In genomic region chr1:167424038-167424619, GRCh38 we compare ENCODE assay signal across 1 cellular context.
TF ChIP-seq lines count a peak whose summit lies in the region.

No MANE protein-coding gene starts in this region.

TF ChIP-seq in GM23338, 12 proteins besides CTCF, POLR2A, EP300 and RAD21 (continued from another document):
- TF ChIP-seq, protein P1, sequence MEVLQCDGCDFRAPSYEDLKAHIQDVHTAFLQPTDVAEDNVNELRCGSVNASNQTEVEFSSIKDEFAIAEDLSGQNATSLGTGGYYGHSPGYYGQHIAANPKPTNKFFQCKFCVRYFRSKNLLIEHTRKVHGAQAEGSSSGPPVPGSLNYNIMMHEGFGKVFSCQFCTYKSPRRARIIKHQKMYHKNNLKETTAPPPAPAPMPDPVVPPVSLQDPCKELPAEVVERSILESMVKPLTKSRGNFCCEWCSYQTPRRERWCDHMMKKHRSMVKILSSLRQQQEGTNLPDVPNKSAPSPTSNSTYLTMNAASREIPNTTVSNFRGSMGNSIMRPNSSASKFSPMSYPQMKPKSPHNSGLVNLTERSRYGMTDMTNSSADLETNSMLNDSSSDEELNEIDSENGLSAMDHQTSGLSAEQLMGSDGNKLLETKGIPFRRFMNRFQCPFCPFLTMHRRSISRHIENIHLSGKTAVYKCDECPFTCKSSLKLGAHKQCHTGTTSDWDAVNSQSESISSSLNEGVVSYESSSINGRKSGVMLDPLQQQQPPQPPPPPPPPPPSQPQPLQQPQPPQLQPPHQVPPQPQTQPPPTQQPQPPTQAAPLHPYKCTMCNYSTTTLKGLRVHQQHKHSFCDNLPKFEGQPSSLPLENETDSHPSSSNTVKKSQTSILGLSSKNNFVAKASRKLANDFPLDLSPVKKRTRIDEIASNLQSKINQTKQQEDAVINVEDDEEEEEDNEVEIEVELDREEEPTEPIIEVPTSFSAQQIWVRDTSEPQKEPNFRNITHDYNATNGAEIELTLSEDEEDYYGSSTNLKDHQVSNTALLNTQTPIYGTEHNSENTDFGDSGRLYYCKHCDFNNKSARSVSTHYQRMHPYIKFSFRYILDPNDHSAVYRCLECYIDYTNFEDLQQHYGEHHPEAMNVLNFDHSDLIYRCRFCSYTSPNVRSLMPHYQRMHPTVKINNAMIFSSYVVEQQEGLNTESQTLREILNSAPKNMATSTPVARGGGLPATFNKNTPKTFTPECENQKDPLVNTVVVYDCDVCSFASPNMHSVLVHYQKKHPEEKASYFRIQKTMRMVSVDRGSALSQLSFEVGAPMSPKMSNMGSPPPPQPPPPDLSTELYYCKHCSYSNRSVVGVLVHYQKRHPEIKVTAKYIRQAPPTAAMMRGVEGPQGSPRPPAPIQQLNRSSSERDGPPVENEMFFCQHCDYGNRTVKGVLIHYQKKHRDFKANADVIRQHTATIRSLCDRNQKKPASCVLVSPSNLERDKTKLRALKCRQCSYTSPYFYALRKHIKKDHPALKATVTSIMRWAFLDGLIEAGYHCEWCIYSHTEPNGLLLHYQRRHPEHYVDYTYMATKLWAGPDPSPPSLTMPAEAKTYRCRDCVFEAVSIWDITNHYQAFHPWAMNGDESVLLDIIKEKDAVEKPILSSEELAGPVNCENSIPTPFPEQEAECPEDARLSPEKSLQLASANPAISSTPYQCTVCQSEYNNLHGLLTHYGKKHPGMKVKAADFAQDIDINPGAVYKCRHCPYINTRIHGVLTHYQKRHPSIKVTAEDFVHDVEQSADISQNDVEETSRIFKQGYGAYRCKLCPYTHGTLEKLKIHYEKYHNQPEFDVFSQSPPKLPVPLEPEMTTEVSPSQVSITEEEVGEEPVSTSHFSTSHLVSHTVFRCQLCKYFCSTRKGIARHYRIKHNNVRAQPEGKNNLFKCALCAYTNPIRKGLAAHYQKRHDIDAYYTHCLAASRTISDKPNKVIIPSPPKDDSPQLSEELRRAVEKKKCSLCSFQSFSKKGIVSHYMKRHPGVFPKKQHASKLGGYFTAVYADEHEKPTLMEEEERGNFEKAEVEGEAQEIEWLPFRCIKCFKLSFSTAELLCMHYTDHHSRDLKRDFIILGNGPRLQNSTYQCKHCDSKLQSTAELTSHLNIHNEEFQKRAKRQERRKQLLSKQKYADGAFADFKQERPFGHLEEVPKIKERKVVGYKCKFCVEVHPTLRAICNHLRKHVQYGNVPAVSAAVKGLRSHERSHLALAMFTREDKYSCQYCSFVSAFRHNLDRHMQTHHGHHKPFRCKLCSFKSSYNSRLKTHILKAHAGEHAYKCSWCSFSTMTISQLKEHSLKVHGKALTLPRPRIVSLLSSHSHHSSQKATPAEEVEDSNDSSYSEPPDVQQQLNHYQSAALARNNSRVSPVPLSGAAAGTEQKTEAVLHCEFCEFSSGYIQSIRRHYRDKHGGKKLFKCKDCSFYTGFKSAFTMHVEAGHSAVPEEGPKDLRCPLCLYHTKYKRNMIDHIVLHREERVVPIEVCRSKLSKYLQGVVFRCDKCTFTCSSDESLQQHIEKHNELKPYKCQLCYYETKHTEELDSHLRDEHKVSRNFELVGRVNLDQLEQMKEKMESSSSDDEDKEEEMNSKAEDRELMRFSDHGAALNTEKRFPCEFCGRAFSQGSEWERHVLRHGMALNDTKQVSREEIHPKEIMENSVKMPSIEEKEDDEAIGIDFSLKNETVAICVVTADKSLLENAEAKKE (CRISPR knock-in tag; IDR thresholded peaks at IDR 0.05): no peak
- TF ChIP-seq STAT1 (IDR thresholded peaks at IDR 0.05; ENCODE audit: unreplicated experiment) (no peak), EZH2 (IDR thresholded peaks at IDR 0.05; ENCODE audit: low read depth, unreplicated experiment) (no peak), POLR2AphosphoS5 (IDR thresholded peaks at IDR 0.05; ENCODE audit: low read depth) (no peak), NANOG (IDR thresholded peaks at IDR 0.05; ENCODE audit: borderline replicate concordance) (no peak)
- TF ChIP-seq, protein P2, sequence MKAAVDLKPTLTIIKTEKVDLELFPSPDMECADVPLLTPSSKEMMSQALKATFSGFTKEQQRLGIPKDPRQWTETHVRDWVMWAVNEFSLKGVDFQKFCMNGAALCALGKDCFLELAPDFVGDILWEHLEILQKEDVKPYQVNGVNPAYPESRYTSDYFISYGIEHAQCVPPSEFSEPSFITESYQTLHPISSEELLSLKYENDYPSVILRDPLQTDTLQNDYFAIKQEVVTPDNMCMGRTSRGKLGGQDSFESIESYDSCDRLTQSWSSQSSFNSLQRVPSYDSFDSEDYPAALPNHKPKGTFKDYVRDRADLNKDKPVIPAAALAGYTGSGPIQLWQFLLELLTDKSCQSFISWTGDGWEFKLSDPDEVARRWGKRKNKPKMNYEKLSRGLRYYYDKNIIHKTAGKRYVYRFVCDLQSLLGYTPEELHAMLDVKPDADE (IDR thresholded peaks at IDR 0.05): no peak
- TF ChIP-seq, protein P3, sequence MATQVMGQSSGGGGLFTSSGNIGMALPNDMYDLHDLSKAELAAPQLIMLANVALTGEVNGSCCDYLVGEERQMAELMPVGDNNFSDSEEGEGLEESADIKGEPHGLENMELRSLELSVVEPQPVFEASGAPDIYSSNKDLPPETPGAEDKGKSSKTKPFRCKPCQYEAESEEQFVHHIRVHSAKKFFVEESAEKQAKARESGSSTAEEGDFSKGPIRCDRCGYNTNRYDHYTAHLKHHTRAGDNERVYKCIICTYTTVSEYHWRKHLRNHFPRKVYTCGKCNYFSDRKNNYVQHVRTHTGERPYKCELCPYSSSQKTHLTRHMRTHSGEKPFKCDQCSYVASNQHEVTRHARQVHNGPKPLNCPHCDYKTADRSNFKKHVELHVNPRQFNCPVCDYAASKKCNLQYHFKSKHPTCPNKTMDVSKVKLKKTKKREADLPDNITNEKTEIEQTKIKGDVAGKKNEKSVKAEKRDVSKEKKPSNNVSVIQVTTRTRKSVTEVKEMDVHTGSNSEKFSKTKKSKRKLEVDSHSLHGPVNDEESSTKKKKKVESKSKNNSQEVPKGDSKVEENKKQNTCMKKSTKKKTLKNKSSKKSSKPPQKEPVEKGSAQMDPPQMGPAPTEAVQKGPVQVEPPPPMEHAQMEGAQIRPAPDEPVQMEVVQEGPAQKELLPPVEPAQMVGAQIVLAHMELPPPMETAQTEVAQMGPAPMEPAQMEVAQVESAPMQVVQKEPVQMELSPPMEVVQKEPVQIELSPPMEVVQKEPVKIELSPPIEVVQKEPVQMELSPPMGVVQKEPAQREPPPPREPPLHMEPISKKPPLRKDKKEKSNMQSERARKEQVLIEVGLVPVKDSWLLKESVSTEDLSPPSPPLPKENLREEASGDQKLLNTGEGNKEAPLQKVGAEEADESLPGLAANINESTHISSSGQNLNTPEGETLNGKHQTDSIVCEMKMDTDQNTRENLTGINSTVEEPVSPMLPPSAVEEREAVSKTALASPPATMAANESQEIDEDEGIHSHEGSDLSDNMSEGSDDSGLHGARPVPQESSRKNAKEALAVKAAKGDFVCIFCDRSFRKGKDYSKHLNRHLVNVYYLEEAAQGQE (IDR thresholded peaks at IDR 0.05; ENCODE audit: unreplicated experiment): no peak
